Comparison of ENCODE assay signal across 8 cellular contexts in genomic region chr6:42929088-42929927, GRCh38. TPM values are rescaled to one million over a fixed set of nuclear protein-coding genes. Genes with fewer than 3 reads are reported as not detected.
DNase-seq lines count a peak whose midpoint lies in the region; ATAC-seq and TF ChIP-seq lines count a peak whose summit lies in the region.

TSS of gene CNPY3 (plus strand) at chr6:42929480. CDS start at chr6:42929571, 91 bp downstream.

- H3K4me1 Mint-ChIP-seq in activated B cell treated with CpG ODN at 0.5 μM for 24 hours = peaks cover 59% of the 10 kb centered on the region
- peaks cover 51 to 55% of the 10 kb centered on the region in 2 donors for H3K4me1 Mint-ChIP-seq in immature natural killer cell

- intact Hi-C loops in activated B cell treated with CpG ODN at 0.5 μM for 24 hours (cut with micrococcal nuclease) (loop anchor here (1.0 to 2.0 kb wide), 10 partner anchors 39 to 647 kb away; partner anchors contain the start of genes CUL7, KLC4, KLHDC3 and MRPL2), spleen (cut with DNase I; ENCODE audit: low total_unique reads) (no loop called here)

- peaks cover 0 to 32% (median 7%) of the 10 kb centered on the region in 6 donors for H3K36me3 ChIP-seq in spleen

- H3K9me3 Mint-ChIP-seq in activated B cell treated with CpG ODN at 0.5 μM for 24 hours (no peaks in the 10 kb centered on the region), immature natural killer cell (no peaks in the 10 kb centered on the region)

- CTCF ChIA-PET in activated B cell treated with CpG ODN at 0.5 μM for 24 hours (lab: Charles Lee) = interaction anchor here (1.1 to 1.5 kb wide), 3 partner anchors 28 to 267 kb away, joined by 3 to 7 read pairs (median 4); partner anchors contain the start of gene PPP2R5D

- peaks cover 46% of the 10 kb centered on the region for H3K36me3 Mint-ChIP-seq in activated B cell treated with CpG ODN at 0.5 μM for 24 hours (ENCODE audit: low read depth)
- H3K36me3 Mint-ChIP-seq in immature natural killer cell = peaks cover 0 to 4% (median 0%) of the 10 kb centered on the region in 3 donors

- 0 to 1% (median 0%) methylated on average over 44 to 67 of the region's 67 CpGs for WGBS in spleen, 5 donors

- H3K4me1 ChIP-seq in spleen = peaks cover 37 to 63% (median 57%) of the 10 kb centered on the region in 6 donors

- in situ Hi-C loops in GM18951 (cut with MboI; ENCODE audit: low sequenced_read_pairs, unreplicated experiment) = no loop called here

- H3K27me3 Mint-ChIP-seq in activated B cell treated with CpG ODN at 0.5 μM for 24 hours = no peaks in the 10 kb centered on the region
- peaks cover 2 to 17% (median 13%) of the 10 kb centered on the region in 3 donors for H3K27me3 Mint-ChIP-seq in immature natural killer cell (ENCODE audit: low read depth in 3 of 3)

- H3K4me3 ChIP-seq in spleen = peak within 1 kb of the TSS; percentile 51 to 100 (median 92)

- TF ChIP-seq CTCF in activated B cell treated with CpG ODN at 0.5 μM for 24 hours (IDR thresholded peaks at IDR 0.05) (no peak), spleen (IDR thresholded peaks at IDR 0.05 in 8 of 11, conservative IDR thresholded peaks at IDR 0.05 in 3 of 11) (peak in 5 of 11 experiments; percentile 6 to 33 (median 13))

- peak within 1 kb of the TSS; percentile 97 for H3K27ac Mint-ChIP-seq in activated B cell treated with CpG ODN at 0.5 μM for 24 hours
- peak within 1 kb of the TSS; percentile 96 to 100 (median 99) for H3K27ac Mint-ChIP-seq in immature natural killer cell

- peak; percentile 69 for ATAC-seq in HG03196 (IDR thresholded peaks at IDR 0.05; ENCODE audit: unreplicated experiment)
- ATAC-seq in activated B cell treated with CpG ODN at 0.5 μM for 24 hours (ENCODE audit: low read depth) = peak; percentile 74

- peak; percentile 72 for TF ChIP-seq POLR2A in GM18951 (IDR thresholded peaks at IDR 0.05; ENCODE audit: extremely low read depth, insufficient read depth, insufficient read length)
- TF ChIP-seq POLR2A in spleen (IDR thresholded peaks at IDR 0.05) = peak; percentile 42 to 82 (median 77)

- H3K9me3 ChIP-seq in spleen = no peaks in the 10 kb centered on the region

- H3K27ac ChIP-seq in caudate nucleus (ENCODE audit: low read depth, low read length) (peak within 1 kb of the TSS; percentile 94), spleen (peak within 1 kb of the TSS; percentile 92 to 99 (median 94))

- DNase-seq in AG08395 (ENCODE audit: low spot score) (peak; percentile 95), NCI-H345 (lab: John Stamatoyannopoulos, UW) (peak; percentile 96), activated B cell treated with CpG ODN at 0.5 μM for 24 hours (peak; percentile 84), caudate nucleus (lab: John Stamatoyannopoulos, UW) (peak; percentile 49 to 98 (median 90)), immature natural killer cell (peak; percentile 95 to 97 (median 96)), spleen (peak; percentile 100)

- H3K4me3 Mint-ChIP-seq in activated B cell treated with CpG ODN at 0.5 μM for 24 hours = peak within 1 kb of the TSS; percentile 97
- peak within 1 kb of the TSS; percentile 95 to 99 (median 97) for H3K4me3 Mint-ChIP-seq in immature natural killer cell

- no peaks in the 10 kb centered on the region for H3K27me3 ChIP-seq in spleen (replicated peaks in 1 of 7)

- POLR2A ChIA-PET in activated B cell treated with CpG ODN at 0.5 μM for 24 hours (lab: Charles Lee) = interaction anchor here (0.5 to 5.4 kb wide), 61 partner anchors 8 to 1901 kb away, joined by 3 to 97 read pairs (median 5); partner anchors contain the start of genes ABCC10, BICRAL, CUL7 and CUL9

RNA-seq across cellular contexts. Expression of gene CNPY3, which starts in this region (rescaled TPM):
- 120 and 121 TPM in 2 replicates for total RNA-seq in activated B cell treated with CpG ODN at 0.5 μM for 24 hours
- 100 to 1,000 TPM in 2 of 3 donors, 10 to 100 TPM in 1; 92.9 to 129 (median 119) TPM for polyA plus RNA-seq in immature natural killer cell
- 100 to 1,000 TPM in 5 of 7 donors, 10 to 100 TPM in 2; 82.2 to 115 (median 109) TPM for total RNA-seq in spleen
- polyA plus RNA-seq in spleen = 100 to 1,000 TPM in 1 of 3 donors, 10 to 100 TPM in 2; 94.2 to 109 (median 97.9) TPM

Comparison
In these comparisons a context has a peak if more than half of its experiments do, and no peak if none do; other contexts are left out.
1. Peak in every context shown above with its lines: DNase-seq, ATAC-seq, H3K4me3 ChIP-seq and H3K27ac ChIP-seq.